Comparison of ENCODE assay signal across 9 cellular contexts in genomic region chrX:45187731-45188130, GRCh38. TPM values are rescaled to one million over a fixed set of nuclear protein-coding genes. Genes with fewer than 3 reads are reported as not detected.
DNase-seq lines count a peak whose midpoint lies in the region; ATAC-seq and TF ChIP-seq lines count a peak whose summit lies in the region.
"Had no signal": no experiment of that assay in that cellular context is flagged by ENCODE, and none has a peak within 500 bp of the region (broad histone marks: within the 10 kb centered on the region; RNA-seq: fewer than 3 reads in every experiment).

No MANE protein-coding gene starts in this region.

- H3K27me3 Mint-ChIP-seq in activated CD4-positive, alpha-beta T cell treated with anti-CD3 and anti-CD28 coated beads, Interleukin-2, amount 10 ng/mL, durations not matched to agents 7 days and 5 days = no peaks in the 10 kb centered on the region
- H3K27me3 Mint-ChIP-seq in activated T-helper 17 cell treated with anti-CD3 and anti-CD28 coated beads, Interleukin-2, amount 50 U/mL, for 72 hours = no peaks in the 10 kb centered on the region

- peak overlapping the region; percentile 71 for H3K4me2 ChIP-seq in hepatocyte

- DNase-seq in activated CD4-positive, alpha-beta T cell treated with anti-CD3 and anti-CD28 coated beads, Interleukin-2, amount 10 ng/mL, durations not matched to agents 7 days and 5 days = no peak
- DNase-seq in activated CD4-positive, alpha-beta T cell treated with anti-CD3 and anti-CD28 coated beads for 4 hours = no peak
- DNase-seq in hepatocyte (ENCODE audit: low spot score) = no peak
- no peak for DNase-seq in omental fat pad (ENCODE audit: low spot score)
- DNase-seq in NCI-H524 (lab: John Stamatoyannopoulos, UW) = no peak
- DNase-seq: activated CD4-positive, alpha-beta T cell treated with anti-CD3 and anti-CD28 coated beads for 1 hour had no signal

- no peaks in the 10 kb centered on the region for H3K4me1 ChIP-seq in hepatocyte (ENCODE audit: insufficient read depth)
- H3K4me1 ChIP-seq in subcutaneous abdominal adipose tissue (ENCODE audit: control insufficient read depth in 5 of 5, insufficient read depth in 5 of 5, low read length in 5 of 5) = peaks cover 0 to 42% (median 9%) of the 10 kb centered on the region in 5 donors

- no peak overlapping the region for H2AFZ ChIP-seq in hepatocyte

- H3K27ac ChIP-seq in hepatocyte (no peak overlapping the region), subcutaneous abdominal adipose tissue (ENCODE audit: low read depth, low read length) (no peak overlapping the region)

- H3K27ac Mint-ChIP-seq in activated CD4-positive, alpha-beta T cell treated with anti-CD3 and anti-CD28 coated beads, Interleukin-2, amount 10 ng/mL, durations not matched to agents 7 days and 5 days = no peak overlapping the region
- H3K27ac Mint-ChIP-seq in activated T-helper 17 cell treated with anti-CD3 and anti-CD28 coated beads, Interleukin-2, amount 50 U/mL, for 72 hours = peak overlapping the region; percentile 85

- no peaks in the 10 kb centered on the region for H4K20me1 ChIP-seq in hepatocyte (ENCODE audit: insufficient read depth, poor library complexity, severe bottlenecking)

- 60% methylated on average over 6 of the region's 6 CpGs for WGBS in hepatocyte (ENCODE audit: low lambda C conversion rate, missing lambda C conversion rate)

- ATAC-seq in activated T-helper 17 cell treated with anti-CD3 and anti-CD28 coated beads, Interleukin-2, amount 50 U/mL, for 72 hours (replicated peaks) = no peak
- ATAC-seq in omental fat pad (ENCODE audit: low FRiP score) (no peak), GM19023 (IDR thresholded peaks at IDR 0.05; ENCODE audit: unreplicated experiment) (no peak)

- H3K79me2 ChIP-seq in hepatocyte = no peaks in the 10 kb centered on the region

- H3K27me3 ChIP-seq in hepatocyte = no peaks in the 10 kb centered on the region
- peaks cover 2 to 13% (median 7%) of the 10 kb centered on the region in 5 donors for H3K27me3 ChIP-seq in subcutaneous abdominal adipose tissue (ENCODE audit: control insufficient read depth in 5 of 5, insufficient read depth in 4 of 5, low read length in 5 of 5)

- POLR2A ChIA-PET in activated CD4-positive, alpha-beta T cell treated with anti-CD3 and anti-CD28 coated beads, Interleukin-2, amount 10 ng/mL, durations not matched to agents 7 days and 5 days (lab: Charles Lee) = no interaction called here

- TF ChIP-seq CTCF in hepatocyte (IDR thresholded peaks at IDR 0.05; ENCODE audit: poor library complexity) (no peak), omental fat pad (IDR thresholded peaks at IDR 0.05) (no peak)

- H3K9me2 ChIP-seq in hepatocyte (replicated peaks; ENCODE audit: insufficient read depth) = no peaks in the 10 kb centered on the region

- no peaks in the 10 kb centered on the region for H3K36me3 Mint-ChIP-seq in activated CD4-positive, alpha-beta T cell treated with anti-CD3 and anti-CD28 coated beads, Interleukin-2, amount 10 ng/mL, durations not matched to agents 7 days and 5 days (ENCODE audit: low read depth)
- H3K36me3 Mint-ChIP-seq in activated T-helper 17 cell treated with anti-CD3 and anti-CD28 coated beads, Interleukin-2, amount 50 U/mL, for 72 hours (ENCODE audit: low read depth) = no peaks in the 10 kb centered on the region

- no peak overlapping the region for H3K4me3 ChIP-seq in hepatocyte
- H3K4me3 ChIP-seq in subcutaneous abdominal adipose tissue (ENCODE audit: low read depth in 1 of 5, low read length in 5 of 5) = peak overlapping the region; percentile 56 to 72 (median 66)

- H3K36me3 ChIP-seq in hepatocyte (replicated peaks; ENCODE audit: insufficient read depth, low read depth) (no peaks in the 10 kb centered on the region), subcutaneous abdominal adipose tissue (ENCODE audit: control insufficient read depth in 5 of 5, insufficient read depth in 5 of 5, low read length in 5 of 5) (peaks cover 0 to 4% (median 0%) of the 10 kb centered on the region in 5 donors)

- H3K9ac ChIP-seq in subcutaneous abdominal adipose tissue (ENCODE audit: low read length in 5 of 5) = peak overlapping the region in 1 of 5 donors; percentile 62

- no peaks in the 10 kb centered on the region for H3K9me3 Mint-ChIP-seq in activated CD4-positive, alpha-beta T cell treated with anti-CD3 and anti-CD28 coated beads, Interleukin-2, amount 10 ng/mL, durations not matched to agents 7 days and 5 days
- H3K9me3 Mint-ChIP-seq in activated T-helper 17 cell treated with anti-CD3 and anti-CD28 coated beads, Interleukin-2, amount 50 U/mL, for 72 hours = no peaks in the 10 kb centered on the region

- H3K4me1 Mint-ChIP-seq in activated CD4-positive, alpha-beta T cell treated with anti-CD3 and anti-CD28 coated beads, Interleukin-2, amount 10 ng/mL, durations not matched to agents 7 days and 5 days = peaks cover 27% of the 10 kb centered on the region
- H3K4me1 Mint-ChIP-seq in activated T-helper 17 cell treated with anti-CD3 and anti-CD28 coated beads, Interleukin-2, amount 50 U/mL, for 72 hours = peaks cover 10% of the 10 kb centered on the region

- H3K4me3 Mint-ChIP-seq in activated CD4-positive, alpha-beta T cell treated with anti-CD3 and anti-CD28 coated beads, Interleukin-2, amount 10 ng/mL, durations not matched to agents 7 days and 5 days = peak overlapping the region; percentile 80
- peak overlapping the region; percentile 82 for H3K4me3 Mint-ChIP-seq in activated T-helper 17 cell treated with anti-CD3 and anti-CD28 coated beads, Interleukin-2, amount 50 U/mL, for 72 hours

- CTCF ChIA-PET in activated CD4-positive, alpha-beta T cell treated with anti-CD3 and anti-CD28 coated beads, Interleukin-2, amount 10 ng/mL, durations not matched to agents 7 days and 5 days (lab: Charles Lee) = interaction anchor here (1.1 to 1.6 kb wide), 4 partner anchors 10 to 56 kb away, joined by 3 to 6 read pairs (median 4); no protein-coding TSS in a partner anchor

- H3K9me3 ChIP-seq in hepatocyte (ENCODE audit: low read depth) = no peaks in the 10 kb centered on the region
- no peaks in the 10 kb centered on the region for H3K9me3 ChIP-seq in subcutaneous abdominal adipose tissue (ENCODE audit: control insufficient read depth in 5 of 5, low read length in 5 of 5)

RNA-seq across cellular contexts. Expression of gene DIPK2B, which starts 12.9 kb away (rescaled TPM):
- not detected for total RNA-seq in activated CD4-positive, alpha-beta T cell treated with anti-CD3 and anti-CD28 coated beads, Interleukin-2, amount 10 ng/mL, durations not matched to agents 7 days and 5 days
- total RNA-seq in activated T-helper 17 cell treated with anti-CD3 and anti-CD28 coated beads, Interleukin-2, amount 50 U/mL, for 72 hours = under 1 TPM in 1 of 2 donors, not detected in 1; 0.11 TPM
- 0.37 and 0.44 TPM in 2 replicates for total RNA-seq in hepatocyte
- polyA plus RNA-seq in hepatocyte = 0.29 TPM in 1 of 2 replicates, not detected in the other
- total RNA-seq in omental fat pad = 10 to 100 TPM in 3 of 4 donors, 1 to 10 TPM in 1; 9.8 to 99.9 (median 40.8) TPM
